Comparison of ENCODE assay signal across 8 cellular contexts in genomic region chrX:101057095-101057714, GRCh38. TPM values are rescaled to one million over a fixed set of nuclear protein-coding genes. Genes with fewer than 3 reads are reported as not detected.
A peak's percentile ranks its signal among the peaks of the same experiment; 100 is the strongest.
DNase-seq lines count a peak whose midpoint lies in the region; ATAC-seq and TF ChIP-seq lines count a peak whose summit lies in the region.

No MANE protein-coding gene starts in this region.

- DNase-seq in 8988T (peak; percentile 33), SW480 (ENCODE audit: low spot score) (peak; percentile 7), aorta (no peak), heart right ventricle (no peak), NCI-H1417 treated with DMSO at 0.1 percent for 48 hours (lab: John Stamatoyannopoulos, UW) (no peak)
- DNase-seq in activated CD4-positive, alpha-beta T cell treated with anti-CD3 and anti-CD28 coated beads for 1 hour = no peak

- no peak for TF ChIP-seq CTCF in heart right ventricle (IDR thresholded peaks at IDR 0.05)

- WGBS in aorta, 2 donors = 84 to 93% methylated on average over 3 of the region's 3 CpGs
- 69 to 84% methylated on average over 3 of the region's 3 CpGs for WGBS in heart right ventricle, 2 donors

- H3K9me3 ChIP-seq in aorta (ENCODE audit: control insufficient read depth, low read length) = no peaks in the 10 kb centered on the region
- H3K9me3 ChIP-seq in heart right ventricle = no peaks in the 10 kb centered on the region

- H3K4me3 ChIP-seq in aorta (ENCODE audit: low read length in 2 of 2) (no peak overlapping the region), heart right ventricle (no peak overlapping the region)

- no peaks in the 10 kb centered on the region for H3K36me3 ChIP-seq in aorta (ENCODE audit: control insufficient read depth in 1 of 2, insufficient read depth in 2 of 2, low read length in 1 of 2)
- H3K36me3 ChIP-seq in heart right ventricle = no peaks in the 10 kb centered on the region

- ATAC-seq in GM19043 (IDR thresholded peaks at IDR 0.05; ENCODE audit: low read depth, unreplicated experiment) (peak; percentile 92), HG03139 (IDR thresholded peaks at IDR 0.05; ENCODE audit: unreplicated experiment) (peak; percentile 94), aorta (ENCODE audit: low FRiP score) (no peak), heart right ventricle (no peak)

- intact Hi-C loops in aorta (cut with DNase I) (no loop called here), heart right ventricle (cut with DNase I) (no loop called here)

- no peaks in the 10 kb centered on the region for H3K4me1 ChIP-seq in aorta (ENCODE audit: control insufficient read depth in 1 of 2, insufficient read depth in 2 of 2, low read length in 2 of 2)
- H3K4me1 ChIP-seq in heart right ventricle = peaks cover 0 to 3% (median 0%) of the 10 kb centered on the region in 9 donors

- H3K27ac ChIP-seq in aorta (ENCODE audit: low read depth in 1 of 2, low read length in 2 of 2) = no peak overlapping the region
- no peak overlapping the region for H3K27ac ChIP-seq in heart right ventricle

- H3K27me3 ChIP-seq in aorta (ENCODE audit: control insufficient read depth in 1 of 2, insufficient read depth in 2 of 2, low read length in 1 of 2) (no peaks in the 10 kb centered on the region), heart right ventricle (no peaks in the 10 kb centered on the region)

RNA-seq across cellular contexts. Expression of gene TRMT2B, which starts 5.3 kb away (rescaled TPM):
- total RNA-seq in aorta (10 to 100 TPM; 15.1 to 19.6 TPM), heart right ventricle (10 to 100 TPM; 12.8 to 21.2 (median 16.3) TPM)
- polyA plus RNA-seq in aorta (1 to 10 TPM; 6.3 TPM), heart right ventricle (1 to 10 TPM; 8.2 to 9.0 TPM)

RNA-seq across cellular contexts. Expression of gene TMEM35A, which starts 21.5 kb away (rescaled TPM):
- total RNA-seq in aorta (1 to 10 TPM; 3.2 to 3.7 TPM), heart right ventricle (under 1 TPM in 4 of 10 donors, not detected in 6; 0.18 to 0.47 (median 0.29) TPM)
- polyA plus RNA-seq in aorta (1 to 10 TPM; 2.9 to 3.7 TPM), heart right ventricle (under 1 TPM in 1 of 2 donors, not detected in 1; 0.07 TPM)

RNA-seq across cellular contexts. Expression of gene CENPI, which starts 40.8 kb away (rescaled TPM):
- 1 to 10 TPM; 1.3 to 1.7 TPM for total RNA-seq in aorta
- polyA plus RNA-seq in aorta = under 1 TPM in 1 of 2 donors, not detected in 1; 0.18 TPM
- total RNA-seq in heart right ventricle = 1 to 10 TPM in 1 of 10 donors, under 1 TPM in 9; 0.15 to 2.5 (median 0.53) TPM
- polyA plus RNA-seq in heart right ventricle = under 1 TPM; 0.23 to 0.29 TPM

Comparison
In these comparisons a context has a peak if more than half of its experiments do, and no peak if none do; other contexts are left out.
1. DNase-seq: peak in 8988T (single experiment) and SW480 (single experiment); none in aorta (0 of 2), activated CD4-positive, alpha-beta T cell treated with anti-CD3 and anti-CD28 coated beads for 1 hour (single experiment), heart right ventricle (0 of 2) and NCI-H1417 treated with DMSO at 0.1 percent for 48 hours (single experiment).
2. ATAC-seq: peak in GM19043 (single experiment) and HG03139 (single experiment); none in aorta (single experiment) and heart right ventricle (0 of 8).